In the genomic region with DNA sequence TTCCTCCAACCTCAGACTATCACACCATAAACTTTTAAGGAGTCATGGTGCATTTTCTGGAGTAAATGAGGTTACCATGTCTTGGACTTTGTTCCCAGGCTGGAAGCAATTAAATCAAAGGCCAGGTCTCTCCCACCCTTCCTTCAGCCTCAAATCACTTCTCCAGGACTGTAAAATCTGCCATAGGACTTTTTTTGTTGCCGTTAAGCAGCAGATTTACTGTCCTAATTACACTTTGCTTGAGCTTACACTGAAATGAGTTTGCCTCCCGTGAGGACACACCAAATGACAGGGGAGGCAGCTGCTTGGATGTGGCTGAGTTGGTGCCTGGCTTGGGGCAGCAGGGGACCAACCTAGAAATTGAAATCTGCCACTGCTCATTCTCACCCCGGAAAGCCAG, we compare ENCODE assay signal across 1 cellular context.
TF ChIP-seq lines count a peak whose summit lies in the region.

No MANE protein-coding gene starts in this region.

TF ChIP-seq in HEK293, 187 proteins besides CTCF, POLR2A, EP300 and RAD21 (continued from another document):
- TF ChIP-seq, protein P1, sequence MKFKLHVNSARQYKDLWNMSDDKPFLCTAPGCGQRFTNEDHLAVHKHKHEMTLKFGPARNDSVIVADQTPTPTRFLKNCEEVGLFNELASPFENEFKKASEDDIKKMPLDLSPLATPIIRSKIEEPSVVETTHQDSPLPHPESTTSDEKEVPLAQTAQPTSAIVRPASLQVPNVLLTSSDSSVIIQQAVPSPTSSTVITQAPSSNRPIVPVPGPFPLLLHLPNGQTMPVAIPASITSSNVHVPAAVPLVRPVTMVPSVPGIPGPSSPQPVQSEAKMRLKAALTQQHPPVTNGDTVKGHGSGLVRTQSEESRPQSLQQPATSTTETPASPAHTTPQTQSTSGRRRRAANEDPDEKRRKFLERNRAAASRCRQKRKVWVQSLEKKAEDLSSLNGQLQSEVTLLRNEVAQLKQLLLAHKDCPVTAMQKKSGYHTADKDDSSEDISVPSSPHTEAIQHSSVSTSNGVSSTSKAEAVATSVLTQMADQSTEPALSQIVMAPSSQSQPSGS (tag by site-specific recombination; IDR thresholded peaks at IDR 0.05; ENCODE audit: low read depth) = no peak
- TF ChIP-seq, protein P2, sequence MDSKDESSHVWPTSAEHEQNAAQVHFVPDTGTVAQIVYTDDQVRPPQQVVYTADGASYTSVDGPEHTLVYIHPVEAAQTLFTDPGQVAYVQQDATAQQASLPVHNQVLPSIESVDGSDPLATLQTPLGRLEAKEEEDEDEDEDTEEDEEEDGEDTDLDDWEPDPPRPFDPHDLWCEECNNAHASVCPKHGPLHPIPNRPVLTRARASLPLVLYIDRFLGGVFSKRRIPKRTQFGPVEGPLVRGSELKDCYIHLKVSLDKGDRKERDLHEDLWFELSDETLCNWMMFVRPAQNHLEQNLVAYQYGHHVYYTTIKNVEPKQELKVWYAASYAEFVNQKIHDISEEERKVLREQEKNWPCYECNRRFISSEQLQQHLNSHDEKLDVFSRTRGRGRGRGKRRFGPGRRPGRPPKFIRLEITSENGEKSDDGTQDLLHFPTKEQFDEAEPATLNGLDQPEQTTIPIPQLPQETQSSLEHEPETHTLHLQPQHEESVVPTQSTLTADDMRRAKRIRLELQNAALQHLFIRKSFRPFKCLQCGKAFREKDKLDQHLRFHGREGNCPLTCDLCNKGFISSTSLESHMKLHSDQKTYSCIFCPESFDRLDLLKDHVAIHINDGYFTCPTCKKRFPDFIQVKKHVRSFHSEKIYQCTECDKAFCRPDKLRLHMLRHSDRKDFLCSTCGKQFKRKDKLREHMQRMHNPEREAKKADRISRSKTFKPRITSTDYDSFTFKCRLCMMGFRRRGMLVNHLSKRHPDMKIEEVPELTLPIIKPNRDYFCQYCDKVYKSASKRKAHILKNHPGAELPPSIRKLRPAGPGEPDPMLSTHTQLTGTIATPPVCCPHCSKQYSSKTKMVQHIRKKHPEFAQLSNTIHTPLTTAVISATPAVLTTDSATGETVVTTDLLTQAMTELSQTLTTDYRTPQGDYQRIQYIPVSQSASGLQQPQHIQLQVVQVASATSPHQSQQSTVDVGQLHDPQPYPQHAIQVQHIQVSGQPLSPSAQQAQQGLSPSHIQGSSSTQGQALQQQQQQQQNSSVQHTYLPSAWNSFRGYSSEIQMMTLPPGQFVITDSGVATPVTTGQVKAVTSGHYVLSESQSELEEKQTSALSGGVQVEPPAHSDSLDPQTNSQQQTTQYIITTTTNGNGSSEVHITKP (tag by site-specific recombination; IDR thresholded peaks at IDR 0.05) = 0 out of 2 replicates have a peak, but pooled peaks have one; percentile 18
- TF ChIP-seq ZNF202 (tag by site-specific recombination; IDR thresholded peaks at IDR 0.05; ENCODE audit: borderline replicate concordance) = no peak
- TF ChIP-seq HOXC10 (CRISPR knock-in tag; IDR thresholded peaks at IDR 0.05) = no peak
- no peak for TF ChIP-seq EGR2 (tag by site-specific recombination; IDR thresholded peaks at IDR 0.05; ENCODE audit: low read depth)
- no peak for TF ChIP-seq ZNF423 (tag by site-specific recombination; IDR thresholded peaks at IDR 0.05)
- no peak for TF ChIP-seq ZXDB (tag by site-specific recombination; IDR thresholded peaks at IDR 0.05)
- no peak for TF ChIP-seq ZNF670 (tag by site-specific recombination; IDR thresholded peaks at IDR 0.05; ENCODE audit: low read depth)
- no peak for TF ChIP-seq RBAK (tag by site-specific recombination; IDR thresholded peaks at IDR 0.05)
- TF ChIP-seq, protein P3, sequence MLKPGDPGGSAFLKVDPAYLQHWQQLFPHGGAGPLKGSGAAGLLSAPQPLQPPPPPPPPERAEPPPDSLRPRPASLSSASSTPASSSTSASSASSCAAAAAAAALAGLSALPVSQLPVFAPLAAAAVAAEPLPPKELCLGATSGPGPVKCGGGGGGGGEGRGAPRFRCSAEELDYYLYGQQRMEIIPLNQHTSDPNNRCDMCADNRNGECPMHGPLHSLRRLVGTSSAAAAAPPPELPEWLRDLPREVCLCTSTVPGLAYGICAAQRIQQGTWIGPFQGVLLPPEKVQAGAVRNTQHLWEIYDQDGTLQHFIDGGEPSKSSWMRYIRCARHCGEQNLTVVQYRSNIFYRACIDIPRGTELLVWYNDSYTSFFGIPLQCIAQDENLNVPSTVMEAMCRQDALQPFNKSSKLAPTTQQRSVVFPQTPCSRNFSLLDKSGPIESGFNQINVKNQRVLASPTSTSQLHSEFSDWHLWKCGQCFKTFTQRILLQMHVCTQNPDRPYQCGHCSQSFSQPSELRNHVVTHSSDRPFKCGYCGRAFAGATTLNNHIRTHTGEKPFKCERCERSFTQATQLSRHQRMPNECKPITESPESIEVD (tag by site-specific recombination; IDR thresholded peaks at IDR 0.05) = peak; percentile 83
